Comparison of ENCODE assay signal across 8 cellular contexts in genomic region chr21:34526618-34527290, GRCh38. TPM values are rescaled to one million over a fixed set of nuclear protein-coding genes. Genes with fewer than 3 reads are reported as not detected.
DNase-seq lines count a peak whose midpoint lies in the region; ATAC-seq and TF ChIP-seq lines count a peak whose summit lies in the region.

No MANE protein-coding gene starts in this region.

- H3K9me3 ChIP-seq in GM23248 (ENCODE audit: low read depth) (no peaks in the 10 kb centered on the region), SJSA1 (replicated peaks) (no peaks in the 10 kb centered on the region), smooth muscle cell (replicated peaks; ENCODE audit: low read depth) (no peaks in the 10 kb centered on the region)

- H3F3A ChIP-seq in GM23248 (ENCODE audit: insufficient read depth) (peaks cover 38% of the 10 kb centered on the region), smooth muscle cell (ENCODE audit: low read depth) (peaks cover 18% of the 10 kb centered on the region)

- 0 out of 2 replicates have a peak overlapping the region, but pooled peaks have one; percentile 7 for H2AFZ ChIP-seq in GM23248
- no peak overlapping the region for H2AFZ ChIP-seq in smooth muscle cell (ENCODE audit: low read depth)

- H4K20me1 ChIP-seq in GM23248 (ENCODE audit: insufficient read depth) (no peaks in the 10 kb centered on the region), smooth muscle cell (ENCODE audit: low read depth) (no peaks in the 10 kb centered on the region)

- H3K4me3 ChIP-seq in GM23248 (peak overlapping the region; percentile 83), SJSA1 (peak overlapping the region; percentile 45), smooth muscle cell (peak overlapping the region; percentile 60)

- H3K27ac ChIP-seq in GM23248 (peak overlapping the region; percentile 94), SJSA1 (peak overlapping the region; percentile 94), caudate nucleus (ENCODE audit: low read depth, low read length) (peak overlapping the region; percentile 71), smooth muscle cell (ENCODE audit: low read depth) (peak overlapping the region; percentile 99)

- H3K4me2 ChIP-seq in GM23248 (ENCODE audit: unreplicated experiment) (peak overlapping the region; percentile 96), smooth muscle cell (peak overlapping the region; percentile 88)

- H3K9ac ChIP-seq in GM23248, result peak overlapping the region; percentile 95
- peak overlapping the region; percentile 95 for H3K9ac ChIP-seq in smooth muscle cell (ENCODE audit: low read depth)

- 0 out of 2 replicates have a peak, but pooled peaks cover 3% of the 10 kb centered on the region for H3K36me3 ChIP-seq in GM23248 (ENCODE audit: low read depth)
- peaks cover 37% of the 10 kb centered on the region for H3K36me3 ChIP-seq in SJSA1
- no peaks in the 10 kb centered on the region for H3K36me3 ChIP-seq in smooth muscle cell (ENCODE audit: low read depth)

- WGBS in GM23248 (ENCODE audit: low coverage in 1 of 2, low lambda C conversion rate in 2 of 2, missing lambda C conversion rate in 2 of 2), 2 experiments, result 1 to 3% methylated on average over 10 of the region's 10 CpGs
- 4% methylated on average over 10 of the region's 10 CpGs for WGBS in smooth muscle cell (ENCODE audit: low lambda C conversion rate)

- DNase-seq in AG20443 (ENCODE audit: low spot score) (peak; percentile 93), GM23248 (peak; percentile 99), SJSA1 (ENCODE audit: low read depth in 1 of 2, low spot score in 2 of 2) (peak; percentile 96 to 98), caudate nucleus (lab: John Stamatoyannopoulos, UW) (peak in 14 of 61 donors; percentile 3 to 47 (median 22)), islet precursor cell (peak; percentile 99), smooth muscle cell (lab: John Stamatoyannopoulos, UW; ENCODE audit: unreplicated experiment) (peak; percentile 34)

- ATAC-seq in HG02938 (IDR thresholded peaks at IDR 0.05; ENCODE audit: unreplicated experiment) (no peak), HG03460 (IDR thresholded peaks at IDR 0.05; ENCODE audit: unreplicated experiment) (no peak)

- no peaks in the 10 kb centered on the region for H3K9me2 ChIP-seq in GM23248 (ENCODE audit: insufficient read depth)

- in situ Hi-C loops in GM23248 (cut with MboI), result no loop called here

- H3K4me1 ChIP-seq in GM23248 (ENCODE audit: insufficient read depth) (peaks cover 33% of the 10 kb centered on the region), SJSA1 (replicated peaks) (peaks cover 44% of the 10 kb centered on the region), smooth muscle cell (ENCODE audit: low read depth) (peaks cover 21% of the 10 kb centered on the region)

- TF ChIP-seq CTCF in smooth muscle cell (IDR thresholded peaks at IDR 0.05; ENCODE audit: borderline replicate concordance, insufficient read depth, poor library complexity, severe bottlenecking), result no peak

- no peaks in the 10 kb centered on the region for H3K27me3 ChIP-seq in GM23248 (replicated peaks; ENCODE audit: insufficient read depth)
- H3K27me3 ChIP-seq in SJSA1 (replicated peaks), result no peaks in the 10 kb centered on the region
- H3K27me3 ChIP-seq in smooth muscle cell (ENCODE audit: low read depth), result no peaks in the 10 kb centered on the region

- H3K79me2 ChIP-seq in GM23248 (ENCODE audit: insufficient read depth) (peaks cover 38% of the 10 kb centered on the region), smooth muscle cell (ENCODE audit: low read depth) (no peaks in the 10 kb centered on the region)

RNA-seq across cellular contexts. Expression of gene KCNE1, which starts 14.7 kb away (rescaled TPM):
- 0.43 TPM in 1 of 2 replicates, not detected in the other for total RNA-seq in GM23248 (2014; rRNA removed; shearing (Covaris generic))
- not detected in 2 replicates for polyA plus RNA-seq in GM23248 (2016; fragmentation: Nextera tagmentation; extraction: Ambion mirVana)
- total RNA-seq in SJSA1 (2014; rRNA removed; shearing (Covaris generic)), result 0.16 and 2.2 TPM in 2 replicates
- total RNA-seq in smooth muscle cell, result 1.3 TPM in 1 of 2 replicates, not detected in the other
- 0.16 and 1.2 TPM in 2 replicates for polyA plus RNA-seq in smooth muscle cell
